10 cellular contexts compared by ENCODE assay signal in the genomic region with DNA sequence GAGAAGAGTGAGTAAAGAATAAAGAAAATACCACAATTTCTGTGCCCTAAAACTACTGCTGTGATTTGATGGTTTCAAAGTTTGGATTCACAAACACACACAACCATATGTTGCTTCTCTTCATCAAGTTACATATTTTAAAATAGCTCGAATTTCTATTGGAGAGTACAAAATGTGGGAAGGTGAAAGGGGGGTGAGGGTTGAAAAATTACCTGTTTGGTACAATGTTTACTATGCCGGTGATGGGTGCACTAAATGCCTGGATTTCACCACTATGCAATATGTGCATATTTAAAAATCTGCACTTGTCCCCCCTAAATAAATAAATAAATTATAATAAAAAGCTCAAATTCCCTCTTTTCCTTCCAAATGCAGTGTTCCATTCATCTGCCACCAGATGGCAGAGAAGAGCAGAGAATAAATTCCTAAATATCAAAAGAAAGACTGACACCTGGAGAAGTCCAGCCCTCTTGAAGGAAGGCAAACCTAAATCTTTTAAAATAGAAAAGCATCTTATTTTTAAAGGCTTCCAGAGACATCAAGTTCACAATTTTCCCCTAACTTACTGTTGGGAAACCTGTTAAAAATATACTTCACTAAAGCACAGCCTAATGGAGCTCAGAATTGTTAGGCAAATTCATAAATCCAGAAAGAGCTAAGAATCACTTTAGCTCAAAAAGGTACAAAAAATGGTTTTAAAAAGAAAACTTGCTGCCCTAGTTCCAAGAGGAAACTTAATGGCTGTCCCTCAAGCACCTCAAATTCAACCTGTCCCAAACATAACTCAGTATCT. TPM values are rescaled to one million over a fixed set of nuclear protein-coding genes. Genes with fewer than 3 reads are reported as not detected.
DNase-seq lines count a peak whose midpoint lies in the region; ATAC-seq and TF ChIP-seq lines count a peak whose summit lies in the region.
"Had no signal": no experiment of that assay in that cellular context is flagged by ENCODE, and none has a peak within 500 bp of the region (broad histone marks: within the 10 kb centered on the region; RNA-seq: fewer than 3 reads in every experiment).

No MANE protein-coding gene starts in this region.

- DNase-seq in DMS114 treated with DMSO at 0.1 percent for 48 hours (lab: John Stamatoyannopoulos, UW; ENCODE audit: unreplicated experiment) (peak; percentile 44), SW480 (ENCODE audit: low spot score) (peak; percentile 56), stomach (no peak)
- peak; percentile 33 for DNase-seq in Jurkat, Clone E6-1 (ENCODE audit: low read depth, low spot score)
- DNase-seq in effector CD8-positive, alpha-beta T cell (lab: John Stamatoyannopoulos, UW) = no peak

- no peak overlapping the region for H3K4me3 ChIP-seq in Jurkat, Clone E6-1 (ENCODE audit: low read length)
- H3K4me3 ChIP-seq in gastroesophageal sphincter = no peak overlapping the region
- no peak overlapping the region for H3K4me3 ChIP-seq in stomach
- H3K4me3 ChIP-seq: SJCRH30 had no signal

- H3K4me1 ChIP-seq in gastroesophageal sphincter (peaks cover 0 to 9% (median 0%) of the 10 kb centered on the region in 3 donors), stomach (no peaks in the 10 kb centered on the region)
- H3K4me1 ChIP-seq: SJCRH30 had no signal

- WGBS in gastroesophageal sphincter (ENCODE audit: low coverage in 1 of 2), 2 donors = 35 to 37% methylated on average over 2 of the region's 2 CpGs
- 38 to 53% (median 47%) methylated on average over 2 of the region's 2 CpGs for WGBS in stomach, 5 donors

- no peaks in the 10 kb centered on the region for H3K36me3 ChIP-seq in gastroesophageal sphincter
- no peaks in the 10 kb centered on the region for H3K36me3 ChIP-seq in stomach
- H3K36me3 ChIP-seq: SJCRH30 had no signal

- peak; percentile 78 to 88 (median 79) for TF ChIP-seq CTCF in gastroesophageal sphincter (IDR thresholded peaks at IDR 0.05)
- TF ChIP-seq CTCF in stomach (IDR thresholded peaks at IDR 0.05) = peak in 5 of 7 experiments; percentile 49 to 71 (median 65)

- ATAC-seq in gastroesophageal sphincter (no peak), HG03469 (IDR thresholded peaks at IDR 0.05; ENCODE audit: unreplicated experiment) (no peak), HG03135 (IDR thresholded peaks at IDR 0.05; ENCODE audit: unreplicated experiment) (no peak)
- ATAC-seq: naive thymus-derived CD8-positive, alpha-beta T cell had no signal

- no peaks in the 10 kb centered on the region for H3K9me3 ChIP-seq in gastroesophageal sphincter
- no peaks in the 10 kb centered on the region for H3K9me3 ChIP-seq in stomach
- H3K9me3 ChIP-seq: SJCRH30 had no signal

- H3K27ac ChIP-seq in gastroesophageal sphincter = no peak overlapping the region
- H3K27ac ChIP-seq in stomach = no peak overlapping the region
- H3K27ac ChIP-seq: SJCRH30 had no signal

- H3K27me3 ChIP-seq in gastroesophageal sphincter (no peaks in the 10 kb centered on the region), stomach (no peaks in the 10 kb centered on the region)

- no peak for TF ChIP-seq EP300 in gastroesophageal sphincter (IDR thresholded peaks at IDR 0.05)
- TF ChIP-seq EP300 in stomach (IDR thresholded peaks at IDR 0.05) = no peak

- intact Hi-C loops in stomach (cut with DNase I; ENCODE audit: low total_unique reads) = loop anchor here (10.0 kb wide), 1 partner anchor 356 kb away; a partner anchor contains a TSS

- TF ChIP-seq POLR2A in gastroesophageal sphincter (IDR thresholded peaks at IDR 0.05) (no peak), stomach (IDR thresholded peaks at IDR 0.05) (no peak)

RNA-seq across cellular contexts. Expression of a gene that starts 24.8 kb away (rescaled TPM):
- polyA plus RNA-seq in Jurkat, Clone E6-1 (2012; ENCODE audit: insufficient read depth, insufficient read length) = 47.9 TPM
- total RNA-seq in gastroesophageal sphincter (10 to 100 TPM in 3 of 4 donors, 1 to 10 TPM in 1; 9.9 to 17.2 (median 13.8) TPM), stomach (10 to 100 TPM in 3 of 5 donors, 1 to 10 TPM in 2; 1.2 to 29.7 (median 12.6) TPM)
- polyA plus RNA-seq in stomach = 10 to 100 TPM; 14.5 to 25.5 (median 21.2) TPM

RNA-seq across cellular contexts. Expression of a gene that starts 43.1 kb away (rescaled TPM):
- polyA plus RNA-seq in Jurkat, Clone E6-1 (2012; ENCODE audit: insufficient read depth, insufficient read length) = 5.8 TPM
- total RNA-seq in gastroesophageal sphincter = 1 to 10 TPM; 2.3 to 6.9 (median 5.4) TPM
- 10 to 100 TPM in 4 of 5 donors, 1 to 10 TPM in 1; 9.5 to 20.4 (median 19.4) TPM for total RNA-seq in stomach
- 1 to 10 TPM in 1 of 3 donors, under 1 TPM in 2; 0.50 to 1.6 (median 0.76) TPM for polyA plus RNA-seq in stomach
- total RNA-seq: SJCRH30 had no signal

Comparison
In these comparisons a context has a peak if more than half of its experiments do, and no peak if none do; other contexts are left out.
1. DNase-seq: peak in DMS114 treated with DMSO at 0.1 percent for 48 hours (single experiment), Jurkat, Clone E6-1 (single experiment) and SW480 (single experiment); none in stomach (single experiment) and effector CD8-positive, alpha-beta T cell (single experiment).